ENCODE assay signal across 22 cellular contexts in genomic region chr4:123849495-123849894, GRCh38.
"Had no signal": no experiment of that assay in that cellular context is flagged by ENCODE, and none has a peak within 500 bp of the region (broad histone marks: within the 10 kb centered on the region; RNA-seq: fewer than 3 reads in every experiment).

No MANE protein-coding gene starts in this region.

- H3K4me1 ChIP-seq: ascending aorta, colonic mucosa, parathyroid adenoma, uterus had no signal

- DNase-seq: activated CD4-positive, alpha-beta T cell treated with anti-CD3 and anti-CD28 coated beads, Interleukin-2, amount 50 U/mL, for 1 hour; activated CD4-positive, CD25-positive, alpha-beta regulatory T cell treated with anti-CD3 and anti-CD28 coated beads, Interleukin-2, amount 50 U/mL, for 72 hours; activated CD8-positive, alpha-beta memory T cell treated with anti-CD3 and anti-CD28 coated beads, Interleukin-2, amount 50 U/mL, for 4 hours; activated effector memory CD4-positive, alpha-beta T cell treated with Interleukin-2 at 50 U/mL for 16 hours; activated naive CD4-positive, alpha-beta T cell treated with anti-CD3 and anti-CD28 coated beads, Interleukin-2, amount 50 U/mL, for 16 hours; activated T-cell treated with anti-CD3 and anti-CD28 coated beads, Interleukin-2, amount 50 U/mL, for 4 hours; colonic mucosa; immature natural killer cell; kidney glomerular epithelial cell; mesenchymal stem cell; mucosa of descending colon; naive B cell; stimulated activated CD4-positive, alpha-beta T cell treated with anti-CD3 and anti-CD28 coated beads, Interleukin-12 subunit alpha, Interleukin-12 subunit beta, amount 100 ng/mL, for 4 hours; stimulated activated CD4-positive, alpha-beta T cell treated with anti-CD3 and anti-CD28 coated beads, Interleukin-1b, Interleukin-23, amount 100 ng/mL, for 48 hours; stimulated activated naive CD8-positive, alpha-beta T cell treated with anti-CD3 and anti-CD28 coated beads, Interleukin-15, Interleukin-2, amounts not matched to agents 100 U/mL and 50 U/mL, for 24 hours; substantia nigra; T1000; uterus had no signal

- H3K9ac ChIP-seq: parathyroid adenoma had no signal

- H2AFZ ChIP-seq: parathyroid adenoma had no signal

- H3K27me3 ChIP-seq: ascending aorta, colonic mucosa, neutrophil, tibial nerve, uterus had no signal

- ATAC-seq: activated T-cell treated with anti-CD3 and anti-CD28 coated beads, Interleukin-2, amount 50 U/mL, for 4 hours; mucosa of descending colon; stimulated activated naive CD8-positive, alpha-beta T cell treated with anti-CD3 and anti-CD28 coated beads, Interleukin-15, Interleukin-2, amounts not matched to agents 100 U/mL and 50 U/mL, for 24 hours had no signal

- H3K36me3 ChIP-seq: ascending aorta, colonic mucosa, neutrophil, tibial nerve, uterus had no signal

- H3K79me2 ChIP-seq: parathyroid adenoma had no signal

- H3K4me3 ChIP-seq: ascending aorta, colonic mucosa, mucosa of descending colon, tibial nerve, uterus had no signal

- H3K9me3 ChIP-seq: ascending aorta, colonic mucosa, mucosa of descending colon, neutrophil, uterus had no signal

- H3K27ac ChIP-seq: ascending aorta, colonic mucosa, neutrophil, parathyroid adenoma, uterus had no signal
